In genomic region chr4:157918036-157918832, GRCh38 we compare ENCODE assay signal across 20 cellular contexts.
DNase-seq lines count a peak whose midpoint lies in the region; ATAC-seq and TF ChIP-seq lines count a peak whose summit lies in the region.
"Had no signal": no experiment of that assay in that cellular context is flagged by ENCODE, and none has a peak within 500 bp of the region (broad histone marks: within the 10 kb centered on the region; RNA-seq: fewer than 3 reads in every experiment).

No MANE protein-coding gene starts in this region.

- peaks cover 8% of the 10 kb centered on the region for H3K4me1 ChIP-seq in BLaER1
- no peaks in the 10 kb centered on the region for H3K4me1 ChIP-seq in osteoblast (ENCODE audit: insufficient read depth, low read length)
- H3K4me1 ChIP-seq in breast epithelium: no peaks in the 10 kb centered on the region

- H3K79me2 ChIP-seq in osteoblast (ENCODE audit: insufficient read depth, low read length): no peaks in the 10 kb centered on the region

- no peak overlapping the region for H3K4me3 ChIP-seq in BLaER1
- H3K4me3 ChIP-seq in osteoblast (ENCODE audit: insufficient read depth, low read length): no peak overlapping the region
- no peak overlapping the region for H3K4me3 ChIP-seq in breast epithelium
- H3K4me3 ChIP-seq: SK-N-MC had no signal

- H3K9me3 ChIP-seq in BLaER1 (no peaks in the 10 kb centered on the region), osteoblast (ENCODE audit: low read depth, low read length) (no peaks in the 10 kb centered on the region), breast epithelium (no peaks in the 10 kb centered on the region)

- in situ Hi-C loops in G401 (cut with HindIII; ENCODE audit: low sequenced_read_pairs): no loop called here

- TF ChIP-seq POLR2A in breast epithelium (IDR thresholded peaks at IDR 0.05): no peak

- intact Hi-C loops in breast epithelium (cut with DNase I; ENCODE audit: low total_unique reads): no loop called here

- DNase-seq in glomerular visceral epithelial cell (ENCODE audit: extremely low spot score) (peak; percentile 8), osteoblast (ENCODE audit: insufficient read length, low spot score, missing footprints) (peak; percentile 3), NK-92 (lab: John Stamatoyannopoulos, UW; ENCODE audit: unreplicated experiment) (no peak), breast epithelium (ENCODE audit: low spot score in 2 of 2) (no peak), G401 (ENCODE audit: low spot score) (no peak), NCI-H146 (lab: John Stamatoyannopoulos, UW) (no peak)
- DNase-seq: CD4-positive, CD25-positive, alpha-beta regulatory T cell; GDM1; MV-4-11; NCI-H1105 treated with DMSO at 0.1 percent for 48 hours; NCI-H1694 treated with DMSO at 0.1 percent for 48 hours; NCI-H2081 treated with DMSO at 0.1 percent for 48 hours; NCI-H446 treated with DMSO at 0.1 percent for 48 hours; NCI-H526 treated with DMSO at 0.1 percent for 48 hours; PC-3; SHP77 treated with DMSO at 0.1 percent for 48 hours had no signal

- H3K9ac ChIP-seq in BLaER1: no peak overlapping the region

- H3K4me2 ChIP-seq in BLaER1 (peak overlapping the region; percentile 38), osteoblast (ENCODE audit: insufficient read depth, low read length) (no peak overlapping the region)

- no peak overlapping the region for H2AFZ ChIP-seq in osteoblast (ENCODE audit: low read length)

- H4K20me1 ChIP-seq in BLaER1 (no peaks in the 10 kb centered on the region), osteoblast (ENCODE audit: insufficient read depth, low read length) (no peaks in the 10 kb centered on the region)

- peak; percentile 47 for ATAC-seq in GM18858 (IDR thresholded peaks at IDR 0.05; ENCODE audit: unreplicated experiment)
- ATAC-seq: PC-3 had no signal

- H3K27me3 ChIP-seq in BLaER1: no peaks in the 10 kb centered on the region
- H3K27me3 ChIP-seq in osteoblast (ENCODE audit: insufficient read depth, low read length): no peaks in the 10 kb centered on the region
- H3K27me3 ChIP-seq in breast epithelium: no peaks in the 10 kb centered on the region

- no peaks in the 10 kb centered on the region for H3K36me3 ChIP-seq in BLaER1
- H3K36me3 ChIP-seq in osteoblast (ENCODE audit: insufficient read depth, low read length): no peaks in the 10 kb centered on the region
- H3K36me3 ChIP-seq in breast epithelium: no peaks in the 10 kb centered on the region

- no peak overlapping the region for H3K27ac ChIP-seq in BLaER1
- H3K27ac ChIP-seq in osteoblast (ENCODE audit: low read depth, low read length): no peak overlapping the region
- no peak overlapping the region for H3K27ac ChIP-seq in breast epithelium
- H3K27ac ChIP-seq: RWPE1 had no signal

- no peak for TF ChIP-seq CTCF in osteoblast (IDR thresholded peaks at IDR 0.05; ENCODE audit: extremely low read depth, low read depth, low read length)
- TF ChIP-seq CTCF in breast epithelium (IDR thresholded peaks at IDR 0.05): no peak

Comparison
In these comparisons a context has a peak if more than half of its experiments do, and no peak if none do; other contexts are left out.
1. DNase-seq: peak in glomerular visceral epithelial cell (single experiment) and osteoblast (single experiment); none in NK-92 (single experiment), breast epithelium (0 of 2), G401 (single experiment) and NCI-H146 (single experiment).